In genomic region chr16:55212791-55213190, GRCh38 we compare ENCODE assay signal across 30 cellular contexts.
"Had no signal": no experiment of that assay in that cellular context is flagged by ENCODE, and none has a peak within 500 bp of the region (broad histone marks: within the 10 kb centered on the region; RNA-seq: fewer than 3 reads in every experiment).

No MANE protein-coding gene starts in this region.

- DNase-seq: activated effector memory CD4-positive, alpha-beta T cell treated with anti-CD3 and anti-CD28 coated beads, Interleukin-2, amount 50 U/mL, for 16 hours; activated effector memory CD4-positive, alpha-beta T cell treated with Interleukin-2 at 50 U/mL for 16 hours; activated gamma-delta T cell; activated gamma-delta T cell treated with Interleukin-2 at 50 U/mL for 16 hours; activated naive CD4-positive, alpha-beta T cell; activated naive CD4-positive, alpha-beta T cell treated with anti-CD3 and anti-CD28 coated beads for 36 hours; activated naive CD4-positive, alpha-beta T cell treated with anti-CD3 and anti-CD28 coated beads, Interleukin-2, amount 10 ng/mL, durations not matched to agents 7 days and 5 days; activated naive CD4-positive, alpha-beta T cell treated with anti-CD3 and anti-CD28 coated beads, Interleukin-2, amount 50 U/mL, for 16 hours; activated naive CD4-positive, alpha-beta T cell treated with Interleukin-2 at 50 U/mL for 16 hours; activated naive CD8-positive, alpha-beta T cell treated with anti-CD3 and anti-CD28 coated beads for 36 hours; activated naive CD8-positive, alpha-beta T cell treated with anti-CD3 and anti-CD28 coated beads, Interleukin-2, amount 10 ng/mL, durations not matched to agents 7 days and 5 days; activated naive CD8-positive, alpha-beta T cell treated with anti-CD3 and anti-CD28 coated beads, Interleukin-2, amount 50 U/mL, for 24 hours; activated T-cell treated with anti-CD3 and anti-CD28 coated beads, Interleukin-2, amount 50 U/mL, for 1 hour; activated T-cell treated with anti-CD3 and anti-CD28 coated beads, Interleukin-2, amount 50 U/mL, for 24 hours; activated T-cell treated with anti-CD3 and anti-CD28 coated beads, Interleukin-2, amount 50 U/mL, for 4 hours; activated T-cell treated with anti-CD3 and anti-CD28 coated beads, Interleukin-2, amount 50 U/mL, for 48 hours; activated T-cell treated with anti-CD3 and anti-CD28 coated beads, Interleukin-2, amount 50 U/mL, for 72 hours; adrenal gland; amniotic stem cell; amygdala; anterior cingulate cortex; aorta; body of pancreas; brain microvascular endothelial cell; caudate nucleus; central memory CD4-positive, alpha-beta T cell; cerebellar nuclear complex had no signal

- H3K4me3 ChIP-seq: adrenal gland, ascending aorta, body of pancreas, breast epithelium, cardiac muscle cell had no signal

- H3K27me3 ChIP-seq: adrenal gland, ascending aorta, body of pancreas, brain microvascular endothelial cell, breast epithelium had no signal

- H3K27ac ChIP-seq: adrenal gland, ascending aorta, body of pancreas, brain microvascular endothelial cell, breast epithelium, cardiac muscle cell had no signal

- H3K36me3 ChIP-seq: adrenal gland, ascending aorta, brain microvascular endothelial cell, breast epithelium, cardiac muscle cell had no signal

- H3K4me1 ChIP-seq: adrenal gland, ascending aorta, body of pancreas, breast epithelium had no signal
